In the genomic region with DNA sequence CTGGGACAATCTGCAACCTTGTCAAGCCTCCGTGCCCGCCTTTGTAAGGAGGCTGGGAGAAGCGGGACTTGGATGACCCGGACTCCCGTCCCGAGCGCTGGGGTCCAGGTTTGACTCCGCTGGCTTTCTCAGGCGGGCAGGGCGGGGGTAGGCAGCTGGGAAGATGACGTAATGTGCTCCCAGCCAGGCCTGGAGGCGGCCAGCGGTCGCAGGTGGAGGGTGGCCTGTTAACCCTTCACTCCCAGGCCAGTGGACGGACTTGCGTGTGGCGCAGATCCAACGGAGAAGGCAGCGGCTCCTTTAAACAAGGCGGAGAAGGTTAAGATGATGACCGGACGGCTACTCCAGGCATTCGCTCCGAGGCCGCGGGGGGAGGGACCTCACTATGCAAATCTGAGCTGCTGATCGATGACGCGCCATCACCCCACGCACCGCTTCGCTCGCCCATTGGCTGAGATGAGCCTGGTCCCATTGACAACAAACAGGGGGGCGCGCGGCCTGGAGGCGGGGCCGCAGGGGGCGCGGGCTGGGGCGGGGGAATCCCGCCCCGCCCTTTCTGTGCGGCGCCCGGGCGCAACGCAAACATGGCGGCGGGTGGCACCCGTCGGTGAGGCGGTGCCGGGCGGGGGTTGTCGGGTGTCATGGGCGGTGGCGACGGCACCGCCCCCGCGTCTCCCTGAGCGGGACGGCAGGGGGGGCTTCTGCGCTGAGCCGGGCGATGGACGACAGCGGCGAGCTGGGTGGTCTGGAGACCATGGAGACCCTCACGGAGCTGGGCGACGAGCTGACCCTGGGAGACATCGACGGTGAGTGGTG, we compare ENCODE assay signal across 8 cellular contexts. TPM values are rescaled to one million over a fixed set of nuclear protein-coding genes. Genes with fewer than 3 reads are reported as not detected.
DNase-seq lines count a peak whose midpoint lies in the region; ATAC-seq, FAIRE-seq and TF ChIP-seq lines count a peak whose summit lies in the region.

A gene (plus strand): TSS at position 553 of the 816 bp plus-strand sequence. CDS start 166 bp downstream, at position 719.

- 2% methylated on average over 11 of the region's 75 CpGs for WGBS in HepG2 (ENCODE audit: low lambda C conversion rate)

- H3K9ac ChIP-seq in HepG2 (ENCODE audit: insufficient read depth, low read depth, low read length): peak within 1 kb of the TSS; percentile 99

- POLR2A ChIA-PET in HepG2 (lab: Yijun Ruan, JAX): interaction anchor here (0.6 to 4.0 kb wide), 17 partner anchors 10 to 364 kb away, joined by 3 to 45 read pairs (median 4); a partner anchor contains a TSS

- H3K4me1 Mint-ChIP-seq in CD4-positive, CD25-positive, alpha-beta regulatory T cell: peaks cover 18 to 48% (median 26%) of the 10 kb centered on the region in 4 donors

- H4K20me1 ChIP-seq in HepG2 (ENCODE audit: insufficient read depth, low read length): peaks cover 4% of the 10 kb centered on the region; the same call in 1 of the 2 replicates

- DNase-seq in CD4-positive, CD25-positive, alpha-beta regulatory T cell: peak; percentile 98 to 99 (median 99)
- peak; percentile 99 for DNase-seq in NCI-H82 (lab: John Stamatoyannopoulos, UW)
- DNase-seq in activated CD4-positive, alpha-beta T cell treated with anti-CD3 and anti-CD28 coated beads, Interleukin-2, amount 50 U/mL, for 48 hours: peak; percentile 99
- peak; percentile 98 to 100 for DNase-seq in dermis microvascular lymphatic vessel endothelial cell (ENCODE audit: low read depth in 2 of 2)
- DNase-seq in HepG2 (ENCODE audit: low spot score): peak; percentile 99
- peak; percentile 99 for DNase-seq in stimulated activated CD4-positive, alpha-beta T cell treated with anti-CD3 and anti-CD28 coated beads, Interleukin-4, amount 100 ng/mL, for 1 hour

- H3K4me1 ChIP-seq in CD4-positive, CD25-positive, alpha-beta regulatory T cell (ENCODE audit: control insufficient read depth, insufficient read depth, low read length, poor library complexity, severe bottlenecking): peaks cover 17% of the 10 kb centered on the region
- H3K4me1 ChIP-seq in HepG2 (ENCODE audit: insufficient read depth, low read length): peaks cover 55% of the 10 kb centered on the region

- peaks cover 7% of the 10 kb centered on the region for H3K36me3 Mint-ChIP-seq in CD4-positive, CD25-positive, alpha-beta regulatory T cell

- CTCF ChIA-PET in HepG2 (lab: Yijun Ruan, JAX; ENCODE audit: low intra/inter-chr PET ratio, low total read pairs): no interaction called here

- ATAC-seq in CD4-positive, CD25-positive, alpha-beta regulatory T cell (ENCODE audit: low read depth in 2 of 2): peak; percentile 95 to 96
- peak; percentile 85 for ATAC-seq in GM19397 (IDR thresholded peaks at IDR 0.05; ENCODE audit: unreplicated experiment)
- peak; percentile 72 for ATAC-seq in HG03571 (IDR thresholded peaks at IDR 0.05; ENCODE audit: unreplicated experiment)
- ATAC-seq in HepG2: peak; percentile 89

- in situ Hi-C loops in HepG2 (cut with HindIII; ENCODE audit: extremely low pct_ligation_motif_present, low pct_unique_long_range_greater_than_20kb): no loop called here

- H3K27ac Mint-ChIP-seq in CD4-positive, CD25-positive, alpha-beta regulatory T cell: peak within 1 kb of the TSS; percentile 96 to 99 (median 99)

- peak; percentile 94 for FAIRE-seq in HepG2 (lab: Jason Lieb, UNC)

- H3K4me3 Mint-ChIP-seq in CD4-positive, CD25-positive, alpha-beta regulatory T cell: peak within 1 kb of the TSS; percentile 90 to 98 (median 96)

- peak; percentile 36; the same call in 1 of the 2 replicates for TF ChIP-seq CTCF in HepG2 (CRISPR knock-in tag; IDR thresholded peaks at IDR 0.05)

- TF ChIP-seq POLR2A in HepG2 (IDR thresholded peaks at IDR 0.05; ENCODE audit: insufficient read depth in 1 of 2, low read depth in 2 of 2, low read length in 2 of 2): peak; percentile 79 to 82

- no peaks in the 10 kb centered on the region for H3K9me3 Mint-ChIP-seq in CD4-positive, CD25-positive, alpha-beta regulatory T cell

- peaks cover 45% of the 10 kb centered on the region for H3K79me2 ChIP-seq in HepG2 (ENCODE audit: insufficient read depth, low read length)

- H3K4me2 ChIP-seq in HepG2 (ENCODE audit: low read depth, low read length): peak within 1 kb of the TSS; percentile 92

- H3K36me3 ChIP-seq in CD4-positive, CD25-positive, alpha-beta regulatory T cell (ENCODE audit: control insufficient read depth, insufficient read depth, low read length): peaks cover 6% of the 10 kb centered on the region
- peaks cover 5 to 16% of the 10 kb centered on the region in 2 experiments for H3K36me3 ChIP-seq in HepG2 (replicated peaks in 1 of 2; ENCODE audit: control insufficient read depth in 1 of 2, insufficient read depth in 2 of 2, low read length in 2 of 2)

- no peaks in the 10 kb centered on the region for H3K27me3 Mint-ChIP-seq in CD4-positive, CD25-positive, alpha-beta regulatory T cell

- no peak within 1 kb of the TSS for H2AFZ ChIP-seq in HepG2 (ENCODE audit: low read length)

- H3K4me3 ChIP-seq in CD4-positive, CD25-positive, alpha-beta regulatory T cell (ENCODE audit: low read depth, low read length): peak within 1 kb of the TSS; percentile 77
- peak within 1 kb of the TSS; percentile 79 to 96 (median 80) for H3K4me3 ChIP-seq in HepG2 (replicated peaks in 1 of 3; ENCODE audit: insufficient read depth in 1 of 3, low read depth in 2 of 3, low read length in 3 of 3)

- intact Hi-C loops in HepG2 (cut with micrococcal nuclease; ENCODE audit: unreplicated experiment): no loop called here

- no peaks in the 10 kb centered on the region for H3K27me3 ChIP-seq in CD4-positive, CD25-positive, alpha-beta regulatory T cell (ENCODE audit: control insufficient read depth, insufficient read depth, low read length)
- no peaks in the 10 kb centered on the region; a peak in 1 of 5 replicates for H3K27me3 ChIP-seq in HepG2 (ENCODE audit: control insufficient read depth in 1 of 2, insufficient read depth in 2 of 2, low read length in 2 of 2)

- TF ChIP-seq EP300 in HepG2 (IDR thresholded peaks at IDR 0.05; ENCODE audit: low read depth in 2 of 2, low read length in 2 of 2): peak in 1 of 2 experiments; percentile 90; a peak in 3 of 4 replicates
- TF ChIP-seq EP300 in HepG2 (CRISPR knock-in tag; IDR thresholded peaks at IDR 0.05; ENCODE audit: borderline replicate concordance): peak; percentile 64

- peak within 1 kb of the TSS; percentile 93 for H3K27ac ChIP-seq in CD4-positive, CD25-positive, alpha-beta regulatory T cell (ENCODE audit: insufficient read depth, low read length, poor library complexity, severe bottlenecking)
- peak within 1 kb of the TSS; percentile 96 for H3K27ac ChIP-seq in HepG2 (ENCODE audit: extremely low read length, insufficient read depth, low read length)

- H3K9me3 ChIP-seq in CD4-positive, CD25-positive, alpha-beta regulatory T cell (ENCODE audit: control insufficient read depth in 2 of 2, low read length in 2 of 2): no peaks in the 10 kb centered on the region
- no peaks in the 10 kb centered on the region for H3K9me3 ChIP-seq in HepG2 (ENCODE audit: low read length)

- no TSS peak for BruUV-seq in HepG2 (replicated peaks; lab: Mats Ljungman, UMichigan)

- peak; percentile 23; the same call in 1 of the 2 replicates for TF ChIP-seq RAD21 in HepG2 (CRISPR knock-in tag; IDR thresholded peaks at IDR 0.05)

TF ChIP-seq in HepG2, 621 proteins besides CTCF, POLR2A, EP300 and RAD21 (continues in another document):
- TF ChIP-seq SP140L (CRISPR knock-in tag; IDR thresholded peaks at IDR 0.05; ENCODE audit: borderline replicate concordance) (peak; percentile 23; the same call in 1 of the 2 replicates), ZKSCAN1 (IDR thresholded peaks at IDR 0.05; ENCODE audit: low read length) (no peak), CBX2 (IDR thresholded peaks at IDR 0.05; ENCODE audit: low read depth, low read length) (no peak), CBX2 (CRISPR knock-in tag; IDR thresholded peaks at IDR 0.05; ENCODE audit: low read depth) (no peak), IKZF1 (IDR thresholded peaks at IDR 0.05) (no peak), CBFB (CRISPR knock-in tag; IDR thresholded peaks at IDR 0.05) (peak; percentile 54), NR2F1 (CRISPR knock-in tag; IDR thresholded peaks at IDR 0.05) (no peak; a peak in 1 of 4 replicates), ZNF563 (CRISPR knock-in tag; IDR thresholded peaks at IDR 0.05) (no peak; the same call in 1 of the 2 replicates), GTF3A (CRISPR knock-in tag; conservative IDR thresholded peaks at IDR 0.05) (peak; percentile 69; the same call in 1 of the 2 replicates)

RNA-seq across cellular contexts. Expression of the gene that starts here (rescaled TPM):
- 98.6 TPM for total RNA-seq in CD4-positive, CD25-positive, alpha-beta regulatory T cell
- polyA plus RNA-seq in CD4-positive, CD25-positive, alpha-beta regulatory T cell: 10 to 100 TPM; 12.8 to 14.7 (median 13.5) TPM
- total RNA-seq in dermis microvascular lymphatic vessel endothelial cell: 41.0 and 68.7 TPM in 2 replicates
- total RNA-seq in HepG2 (2016; rRNA removed; fragmentation: Illumina TruSeq; extraction: Trizol): 30.2 and 53.8 TPM in 2 replicates
- 14.0 and 16.6 TPM in 2 replicates for total RNA-seq in HepG2 (2016; cell fraction: cytosol; rRNA removed; fragmentation: Illumina TruSeq; extraction: Trizol; ENCODE audit: low read depth)
- total RNA-seq in HepG2 (2016; cell fraction: insoluble cytoplasmic fraction; rRNA removed; fragmentation: Illumina TruSeq; extraction: Trizol): 28.0 and 53.2 TPM in 2 replicates
- 33.3 and 36.0 TPM in 2 replicates for total RNA-seq in HepG2 (2016; cell fraction: membrane; rRNA removed; fragmentation: Illumina TruSeq; extraction: Trizol)
- total RNA-seq in HepG2 (2016; cell fraction: nucleus; rRNA removed; fragmentation: Illumina TruSeq; extraction: Trizol): 57.4 and 66.5 TPM in 2 replicates
- 72.6 and 108 TPM in 2 replicates for polyA plus RNA-seq in HepG2 (2011; rRNA removed)
- 70.5 and 75.9 TPM in 2 replicates for polyA plus RNA-seq in HepG2 (2011; cell fraction: cytosol; rRNA removed)
- polyA plus RNA-seq in HepG2 (2011; cell fraction: nucleus; rRNA removed): 163 and 208 TPM in 2 replicates
- polyA plus RNA-seq in HepG2 (2012): 109 and 143 TPM in 2 replicates
- polyA plus RNA-seq in HepG2 (2016; cell fraction: cytosol; fragmentation: Illumina TruSeq; extraction: Trizol; ENCODE audit: low read depth): 6.9 and 7.8 TPM in 2 replicates
- polyA plus RNA-seq in HepG2 (2016; cell fraction: insoluble cytoplasmic fraction; fragmentation: Illumina TruSeq; extraction: Trizol; ENCODE audit: low read depth): 26.3 and 34.3 TPM in 2 replicates
- polyA plus RNA-seq in HepG2 (2016; cell fraction: membrane; fragmentation: Illumina TruSeq; extraction: Trizol; ENCODE audit: low read depth): 19.9 and 23.8 TPM in 2 replicates
- polyA plus RNA-seq in HepG2 (2016; cell fraction: nucleus; fragmentation: Illumina TruSeq; extraction: Trizol; ENCODE audit: insufficient read depth, low read depth): 92.3 and 92.9 TPM in 2 replicates
- polyA minus RNA-seq in HepG2 (2011; rRNA and poly(A)+ RNA removed; ENCODE audit: low replicate concordance): 105 and 167 TPM in 2 replicates
- 56.3 and 97.6 TPM in 2 replicates for polyA minus RNA-seq in HepG2 (2011; cell fraction: cytosol; rRNA and poly(A)+ RNA removed)
- polyA minus RNA-seq in HepG2 (2011; cell fraction: nucleus; rRNA and poly(A)+ RNA removed): 62.8 and 87.4 TPM in 2 replicates

Comparison
In these comparisons a context has a peak if more than half of its experiments do, and no peak if none do; other contexts are left out.
1. Peak in every context shown above with its lines: DNase-seq, ATAC-seq, H3K4me3 ChIP-seq and H3K27ac ChIP-seq.